In the genomic region with DNA sequence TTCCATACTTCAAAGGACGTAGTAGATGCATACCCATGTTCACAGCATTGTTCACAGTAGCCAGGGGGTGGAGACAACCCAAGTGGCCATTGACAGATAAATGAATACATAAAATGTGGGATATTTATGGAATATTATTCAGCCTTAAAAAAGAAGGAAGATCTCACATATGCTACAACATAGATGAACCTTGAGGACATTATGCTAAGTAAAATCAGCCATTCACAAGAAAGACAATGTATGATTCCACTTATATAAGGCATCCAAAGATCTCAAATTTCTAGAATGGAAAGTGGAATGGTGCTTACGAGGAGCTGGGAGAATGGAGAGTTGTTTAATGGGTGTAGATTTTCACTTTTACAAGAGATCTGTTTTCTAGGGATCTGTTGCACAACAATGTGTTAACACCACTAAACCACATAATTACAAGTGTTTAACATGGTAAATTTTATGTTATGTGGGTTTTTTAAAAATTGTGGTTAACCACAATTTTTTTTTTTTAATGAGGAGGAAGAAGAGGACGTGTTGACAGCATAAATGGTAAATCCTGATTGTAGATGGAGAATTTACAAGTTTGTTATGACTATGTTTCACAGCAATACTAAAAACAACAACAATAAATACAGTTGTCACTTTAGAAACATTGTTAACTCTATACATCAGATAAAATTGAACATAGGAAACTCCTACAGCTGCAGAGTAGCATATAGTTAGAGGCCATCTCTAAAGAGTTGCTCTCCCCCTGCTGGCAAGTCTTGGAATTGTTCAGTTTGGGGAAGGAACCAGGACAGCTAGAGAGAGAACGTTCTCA, we compare ENCODE assay signal across 8 cellular contexts. TPM values are rescaled to one million over a fixed set of nuclear protein-coding genes. Genes with fewer than 3 reads are reported as not detected.
DNase-seq lines count a peak whose midpoint lies in the region; ATAC-seq and TF ChIP-seq lines count a peak whose summit lies in the region.

No MANE protein-coding gene starts in this region.

- no peaks in the 10 kb centered on the region for H3K36me3 ChIP-seq in left lung

- no peaks in the 10 kb centered on the region for H3K4me1 ChIP-seq in left lung

- H3K27ac ChIP-seq in left lung, result no peak overlapping the region

- TF ChIP-seq CTCF in left lung (IDR thresholded peaks at IDR 0.05), result peak; percentile 84 to 92

- intact Hi-C loops in left lung (cut with DNase I), result loop anchor here in 1 of 2 donors (5.0 kb wide), 1 partner anchor 217 kb away; no protein-coding TSS in a partner anchor

- ATAC-seq in GM18867 (IDR thresholded peaks at IDR 0.05; ENCODE audit: unreplicated experiment) (peak; percentile 100), HG03060 (IDR thresholded peaks at IDR 0.05; ENCODE audit: low read depth, unreplicated experiment) (peak; percentile 97), left lung (peak; percentile 92)

- no peaks in the 10 kb centered on the region for H3K9me3 ChIP-seq in left lung

- peaks cover 11 to 50% of the 10 kb centered on the region in 2 donors for H3K27me3 ChIP-seq in left lung

- DNase-seq in AML-193 (lab: John Stamatoyannopoulos, UW) (peak; percentile 68 to 81), NCI-H2196 (lab: John Stamatoyannopoulos, UW; ENCODE audit: unreplicated experiment) (peak; percentile 83), left lung (peak in 1 of 2 donors; percentile 40)
- DNase-seq in activated CD4-positive, CD25-positive, alpha-beta regulatory T cell treated with anti-CD3 and anti-CD28 coated beads, Interleukin-2, amount 50 U/mL, for 16 hours (ENCODE audit: low read depth, low spot score), result peak; percentile 43
- peak; percentile 60 for DNase-seq in central memory CD4-positive, alpha-beta T cell
- DNase-seq in stimulated activated CD8-positive, alpha-beta memory T cell treated with anti-CD3 and anti-CD28 coated beads, Interleukin-12 subunit alpha, Interleukin-12 subunit beta, amount 100 ng/mL, for 1 hour (ENCODE audit: low read depth), result peak; percentile 67

- H3K4me3 ChIP-seq in left lung, result no peak overlapping the region

RNA-seq across cellular contexts. Expression of gene CCN2, which starts 41.6 kb away (rescaled TPM):
- 100 to 1,000 TPM in 1 of 2 donors, 10 to 100 TPM in 1; 66.5 to 282 TPM for total RNA-seq in left lung
